1 cellular context compared by ENCODE assay signal in the genomic region with DNA sequence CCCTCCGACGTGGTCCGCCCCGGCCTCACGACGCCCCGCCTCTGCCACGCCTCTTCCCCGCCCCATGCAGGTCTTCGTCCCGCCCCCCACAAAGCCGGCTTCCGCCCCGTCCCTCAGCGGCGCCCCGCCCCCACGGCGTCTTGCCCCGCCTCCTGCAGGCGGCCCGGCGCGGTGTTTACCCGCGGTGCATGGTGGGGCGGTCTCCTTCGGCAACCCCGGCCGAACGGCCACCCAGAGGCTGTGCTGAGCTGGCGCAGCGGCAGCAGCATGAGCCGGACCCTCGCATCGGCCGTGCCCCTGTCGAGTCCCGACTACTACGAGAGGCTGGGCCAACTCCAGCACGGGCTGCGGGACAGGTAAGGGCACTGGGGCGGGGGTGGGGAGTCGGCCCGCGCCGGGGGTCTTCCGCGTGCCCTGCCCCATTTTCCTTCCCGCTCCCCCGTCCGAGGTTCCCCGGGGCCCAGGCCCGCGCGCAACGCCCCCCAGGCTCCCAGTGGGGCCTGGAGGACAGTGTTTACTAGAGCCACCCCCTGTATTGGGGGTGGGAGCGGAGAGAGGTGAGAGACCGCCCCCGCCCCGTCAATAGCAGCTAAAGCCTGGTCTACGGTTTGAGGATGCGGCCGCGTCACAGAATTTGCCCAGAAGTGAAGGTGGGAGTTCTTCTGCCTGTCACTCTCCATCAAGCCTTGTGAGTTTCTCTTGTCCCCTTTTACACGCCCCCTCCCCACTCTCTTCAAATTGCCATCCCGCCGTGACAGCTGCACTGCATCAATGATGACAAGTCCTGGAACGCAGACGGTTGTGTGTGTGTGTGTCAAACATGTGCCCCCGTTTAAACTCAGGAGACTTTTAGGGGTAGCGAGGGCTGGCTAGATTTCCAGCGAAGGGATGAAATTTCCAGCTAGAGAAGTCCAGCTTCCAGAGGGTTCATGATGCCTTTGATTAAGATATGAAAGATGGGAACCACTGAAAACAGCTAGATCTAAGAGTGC.
TF ChIP-seq lines count a peak whose summit lies in the region.

A gene with protein sequence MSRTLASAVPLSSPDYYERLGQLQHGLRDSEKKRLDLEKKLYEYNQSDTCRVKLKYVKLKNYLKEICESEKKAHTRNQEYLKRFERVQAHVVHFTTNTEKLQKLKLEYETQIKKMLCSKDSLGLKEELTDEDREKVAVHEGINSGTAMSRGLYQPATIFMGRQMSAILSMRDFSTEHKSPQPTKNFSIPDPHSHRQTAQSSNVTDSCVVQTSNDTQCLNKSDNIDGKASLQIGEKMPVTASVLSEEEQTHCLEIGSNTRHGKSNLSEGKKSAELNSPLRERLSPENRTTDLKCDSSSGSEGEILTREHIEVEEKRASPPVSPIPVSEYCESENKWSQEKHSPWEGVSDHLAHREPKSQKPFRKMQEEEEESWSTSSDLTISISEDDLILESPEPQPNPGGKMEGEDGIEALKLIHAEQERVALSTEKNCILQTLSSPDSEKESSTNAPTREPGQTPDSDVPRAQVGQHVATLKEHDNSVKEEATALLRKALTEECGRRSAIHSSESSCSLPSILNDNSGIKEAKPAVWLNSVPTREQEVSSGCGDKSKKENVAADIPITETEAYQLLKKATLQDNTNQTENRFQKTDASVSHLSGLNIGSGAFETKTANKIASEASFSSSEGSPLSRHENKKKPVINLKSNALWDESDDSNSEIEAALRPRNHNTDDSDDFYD (plus strand): TSS at position 234 of the 992 bp plus-strand sequence. CDS start 34 bp downstream, at position 268.

TF ChIP-seq in HepG2, 621 proteins besides CTCF, POLR2A, EP300 and RAD21 (continues in another document):
- TF ChIP-seq ZBTB20 (CRISPR knock-in tag; IDR thresholded peaks at IDR 0.05; ENCODE audit: borderline replicate concordance, low read depth) (no peak; the same call in 1 of the 2 replicates), RXRA (CRISPR knock-in tag; IDR thresholded peaks at IDR 0.05) (peak; percentile 89), PRDM10 (CRISPR knock-in tag; IDR thresholded peaks at IDR 0.05; ENCODE audit: low read depth) (0 out of 2 replicates have a peak, but pooled peaks have one; percentile 62), ADNP (CRISPR knock-in tag; IDR thresholded peaks at IDR 0.05) (no peak), MAFK (conservative IDR thresholded peaks at IDR 0.05 in 1 of 2, IDR thresholded peaks at IDR 0.05 in 1 of 2; ENCODE audit: low read length in 2 of 2) (peak in 1 of 2 experiments; percentile 30; a peak in 2 of 4 replicates), SMAD3 (CRISPR knock-in tag; IDR thresholded peaks at IDR 0.05) (peak; percentile 52), HNRNPH1 (optimal IDR thresholded peaks at IDR 0.05; ENCODE audit: low read depth, low read length) (peak; percentile 55), ZNF574 (CRISPR knock-in tag; IDR thresholded peaks at IDR 0.05) (peak; percentile 78), ARNT2 (CRISPR knock-in tag; IDR thresholded peaks at IDR 0.05; ENCODE audit: low read depth) (peak; percentile 88), ZNF691 (CRISPR knock-in tag; IDR thresholded peaks at IDR 0.05; ENCODE audit: borderline replicate concordance, low read depth) (peak; percentile 36; the same call in 1 of the 2 replicates), MTF1 (CRISPR knock-in tag; IDR thresholded peaks at IDR 0.05) (no peak), EED (CRISPR knock-in tag; IDR thresholded peaks at IDR 0.05) (peak; percentile 57; the same call in 1 of the 2 replicates), ZNF615 (CRISPR knock-in tag; IDR thresholded peaks at IDR 0.05; ENCODE audit: borderline replicate concordance) (no peak), HCFC1 (IDR thresholded peaks at IDR 0.05; ENCODE audit: low read depth, low read length) (0 out of 2 replicates have a peak, but pooled peaks have one; percentile 37), RFXANK (CRISPR knock-in tag; IDR thresholded peaks at IDR 0.05) (no peak), SIN3B (IDR thresholded peaks at IDR 0.05; ENCODE audit: low read length) (0 out of 2 replicates have a peak, but pooled peaks have one; percentile 55), MED1 (CRISPR knock-in tag; IDR thresholded peaks at IDR 0.05) (peak; percentile 65; the same call in 1 of the 2 replicates), NKX3-1 (CRISPR knock-in tag; IDR thresholded peaks at IDR 0.05) (no peak), TSC22D2 (CRISPR knock-in tag; IDR thresholded peaks at IDR 0.05; ENCODE audit: borderline replicate concordance) (0 out of 2 replicates have a peak, but pooled peaks have one; percentile 90), SAP130 (CRISPR knock-in tag; IDR thresholded peaks at IDR 0.05; ENCODE audit: low read depth) (peak; percentile 91), MBD4 (IDR thresholded peaks at IDR 0.05; ENCODE audit: borderline replicate concordance, low read length) (no peak), PHF20 (CRISPR knock-in tag; IDR thresholded peaks at IDR 0.05) (peak; percentile 78), ESRRA (CRISPR knock-in tag; IDR thresholded peaks at IDR 0.05; ENCODE audit: low read depth) (peak; percentile 30; the same call in 1 of the 2 replicates), XRCC5 (optimal IDR thresholded peaks at IDR 0.05; ENCODE audit: low read length) (peak; percentile 79), TBP (CRISPR knock-in tag; IDR thresholded peaks at IDR 0.05) (0 out of 2 replicates have a peak, but pooled peaks have one; percentile 22), ZNF264 (CRISPR knock-in tag; IDR thresholded peaks at IDR 0.05) (peak; percentile 60), ZNF749 (CRISPR knock-in tag; IDR thresholded peaks at IDR 0.05; ENCODE audit: borderline replicate concordance) (peak; percentile 73; the same call in 1 of the 2 replicates)
- TF ChIP-seq, protein P1, sequence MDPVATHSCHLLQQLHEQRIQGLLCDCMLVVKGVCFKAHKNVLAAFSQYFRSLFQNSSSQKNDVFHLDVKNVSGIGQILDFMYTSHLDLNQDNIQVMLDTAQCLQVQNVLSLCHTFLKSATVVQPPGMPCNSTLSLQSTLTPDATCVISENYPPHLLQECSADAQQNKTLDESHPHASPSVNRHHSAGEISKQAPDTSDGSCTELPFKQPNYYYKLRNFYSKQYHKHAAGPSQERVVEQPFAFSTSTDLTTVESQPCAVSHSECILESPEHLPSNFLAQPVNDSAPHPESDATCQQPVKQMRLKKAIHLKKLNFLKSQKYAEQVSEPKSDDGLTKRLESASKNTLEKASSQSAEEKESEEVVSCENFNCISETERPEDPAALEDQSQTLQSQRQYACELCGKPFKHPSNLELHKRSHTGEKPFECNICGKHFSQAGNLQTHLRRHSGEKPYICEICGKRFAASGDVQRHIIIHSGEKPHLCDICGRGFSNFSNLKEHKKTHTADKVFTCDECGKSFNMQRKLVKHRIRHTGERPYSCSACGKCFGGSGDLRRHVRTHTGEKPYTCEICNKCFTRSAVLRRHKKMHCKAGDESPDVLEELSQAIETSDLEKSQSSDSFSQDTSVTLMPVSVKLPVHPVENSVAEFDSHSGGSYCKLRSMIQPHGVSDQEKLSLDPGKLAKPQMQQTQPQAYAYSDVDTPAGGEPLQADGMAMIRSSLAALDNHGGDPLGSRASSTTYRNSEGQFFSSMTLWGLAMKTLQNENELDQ (CRISPR knock-in tag; IDR thresholded peaks at IDR 0.05; ENCODE audit: borderline replicate concordance), result peak; percentile 78; the same call in 1 of the 2 replicates
- TF ChIP-seq, protein P2, sequence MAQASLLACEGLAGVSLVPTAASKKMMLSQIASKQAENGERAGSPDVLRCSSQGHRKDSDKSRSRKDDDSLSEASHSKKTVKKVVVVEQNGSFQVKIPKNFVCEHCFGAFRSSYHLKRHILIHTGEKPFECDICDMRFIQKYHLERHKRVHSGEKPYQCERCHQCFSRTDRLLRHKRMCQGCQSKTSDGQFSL (CRISPR knock-in tag; IDR thresholded peaks at IDR 0.05), result no peak
- TF ChIP-seq, protein P3, sequence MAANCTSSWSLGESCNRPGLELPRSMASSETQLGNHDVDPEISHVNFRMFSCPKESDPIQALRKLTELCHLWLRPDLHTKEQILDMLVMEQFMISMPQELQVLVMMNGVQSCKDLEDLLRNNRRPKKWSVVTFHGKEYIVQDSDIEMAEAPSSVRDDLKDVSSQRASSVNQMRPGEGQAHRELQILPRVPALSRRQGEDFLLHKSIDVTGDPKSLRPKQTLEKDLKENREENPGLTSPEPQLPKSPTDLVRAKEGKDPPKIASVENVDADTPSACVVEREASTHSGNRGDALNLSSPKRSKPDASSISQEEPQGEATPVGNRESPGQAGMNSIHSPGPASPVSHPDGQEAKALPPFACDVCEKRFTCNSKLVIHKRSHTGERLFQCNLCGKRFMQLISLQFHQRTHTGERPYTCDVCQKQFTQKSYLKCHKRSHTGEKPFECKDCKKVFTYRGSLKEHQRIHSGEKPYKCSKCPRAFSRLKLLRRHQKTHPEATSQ (CRISPR knock-in tag; IDR thresholded peaks at IDR 0.05; ENCODE audit: borderline replicate concordance), result peak; percentile 84; the same call in 1 of the 2 replicates
- TF ChIP-seq, protein P4, sequence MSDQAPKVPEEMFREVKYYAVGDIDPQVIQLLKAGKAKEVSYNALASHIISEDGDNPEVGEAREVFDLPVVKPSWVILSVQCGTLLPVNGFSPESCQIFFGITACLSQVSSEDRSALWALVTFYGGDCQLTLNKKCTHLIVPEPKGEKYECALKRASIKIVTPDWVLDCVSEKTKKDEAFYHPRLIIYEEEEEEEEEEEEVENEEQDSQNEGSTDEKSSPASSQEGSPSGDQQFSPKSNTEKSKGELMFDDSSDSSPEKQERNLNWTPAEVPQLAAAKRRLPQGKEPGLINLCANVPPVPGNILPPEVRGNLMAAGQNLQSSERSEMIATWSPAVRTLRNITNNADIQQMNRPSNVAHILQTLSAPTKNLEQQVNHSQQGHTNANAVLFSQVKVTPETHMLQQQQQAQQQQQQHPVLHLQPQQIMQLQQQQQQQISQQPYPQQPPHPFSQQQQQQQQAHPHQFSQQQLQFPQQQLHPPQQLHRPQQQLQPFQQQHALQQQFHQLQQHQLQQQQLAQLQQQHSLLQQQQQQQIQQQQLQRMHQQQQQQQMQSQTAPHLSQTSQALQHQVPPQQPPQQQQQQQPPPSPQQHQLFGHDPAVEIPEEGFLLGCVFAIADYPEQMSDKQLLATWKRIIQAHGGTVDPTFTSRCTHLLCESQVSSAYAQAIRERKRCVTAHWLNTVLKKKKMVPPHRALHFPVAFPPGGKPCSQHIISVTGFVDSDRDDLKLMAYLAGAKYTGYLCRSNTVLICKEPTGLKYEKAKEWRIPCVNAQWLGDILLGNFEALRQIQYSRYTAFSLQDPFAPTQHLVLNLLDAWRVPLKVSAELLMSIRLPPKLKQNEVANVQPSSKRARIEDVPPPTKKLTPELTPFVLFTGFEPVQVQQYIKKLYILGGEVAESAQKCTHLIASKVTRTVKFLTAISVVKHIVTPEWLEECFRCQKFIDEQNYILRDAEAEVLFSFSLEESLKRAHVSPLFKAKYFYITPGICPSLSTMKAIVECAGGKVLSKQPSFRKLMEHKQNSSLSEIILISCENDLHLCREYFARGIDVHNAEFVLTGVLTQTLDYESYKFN (CRISPR knock-in tag; conservative IDR thresholded peaks at IDR 0.05), result peak; percentile 75
- TF ChIP-seq, protein P5, sequence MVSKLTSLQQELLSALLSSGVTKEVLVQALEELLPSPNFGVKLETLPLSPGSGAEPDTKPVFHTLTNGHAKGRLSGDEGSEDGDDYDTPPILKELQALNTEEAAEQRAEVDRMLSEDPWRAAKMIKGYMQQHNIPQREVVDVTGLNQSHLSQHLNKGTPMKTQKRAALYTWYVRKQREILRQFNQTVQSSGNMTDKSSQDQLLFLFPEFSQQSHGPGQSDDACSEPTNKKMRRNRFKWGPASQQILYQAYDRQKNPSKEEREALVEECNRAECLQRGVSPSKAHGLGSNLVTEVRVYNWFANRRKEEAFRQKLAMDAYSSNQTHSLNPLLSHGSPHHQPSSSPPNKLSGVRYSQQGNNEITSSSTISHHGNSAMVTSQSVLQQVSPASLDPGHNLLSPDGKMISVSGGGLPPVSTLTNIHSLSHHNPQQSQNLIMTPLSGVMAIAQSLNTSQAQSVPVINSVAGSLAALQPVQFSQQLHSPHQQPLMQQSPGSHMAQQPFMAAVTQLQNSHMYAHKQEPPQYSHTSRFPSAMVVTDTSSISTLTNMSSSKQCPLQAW (CRISPR knock-in tag; IDR thresholded peaks at IDR 0.05), result peak; percentile 87
